17 cellular contexts compared by ENCODE assay signal in the genomic region with DNA sequence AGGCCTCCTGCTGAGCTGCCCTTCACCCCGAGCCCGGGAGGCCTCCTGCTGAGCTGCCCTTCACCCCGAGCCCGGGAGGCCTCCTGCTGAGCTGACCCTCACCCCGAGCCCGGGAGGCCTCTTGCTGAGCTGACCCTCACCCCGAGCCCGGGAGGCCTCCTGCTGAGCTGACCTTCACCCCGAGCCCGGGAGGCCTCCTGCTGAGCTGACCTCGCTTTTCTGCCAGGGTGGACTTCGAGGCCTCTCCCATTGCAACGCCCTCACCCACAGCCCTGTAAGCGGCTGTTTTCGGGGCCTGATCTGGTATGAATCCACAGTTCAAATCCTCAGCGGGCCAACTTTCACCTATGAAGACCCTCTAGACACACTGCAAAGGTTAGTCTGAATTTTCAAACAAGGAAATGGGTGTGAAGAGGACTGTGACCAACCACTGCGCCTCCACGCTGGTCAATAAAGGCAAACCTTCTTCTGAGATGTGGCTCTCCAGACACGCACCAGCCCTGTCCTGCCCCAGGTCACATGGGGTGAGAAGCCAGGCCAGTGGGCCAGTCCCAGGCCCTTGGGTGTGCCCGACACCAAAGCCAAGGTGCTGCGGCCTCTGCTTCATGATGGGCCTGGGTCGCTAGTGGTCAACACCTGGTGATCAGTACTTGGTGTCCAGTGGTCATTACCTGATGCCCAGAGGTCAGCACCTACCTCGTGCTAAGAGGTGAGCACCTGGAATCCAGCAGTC.
"Had no signal": no experiment of that assay in that cellular context is flagged by ENCODE, and none has a peak within 500 bp of the region (broad histone marks: within the 10 kb centered on the region; RNA-seq: fewer than 3 reads in every experiment).

No MANE protein-coding gene starts in this region.

- H3K4me1 ChIP-seq: esophagus squamous epithelium, gastrocnemius medialis, left ventricle myocardium inferior, upper lobe of left lung had no signal

- DNase-seq: activated CD4-positive, alpha-beta T cell treated with anti-CD3 and anti-CD28 coated beads for 1 hour; activated CD4-positive, alpha-beta T cell treated with anti-CD3 and anti-CD28 coated beads, Interleukin-2, amount 50 U/mL, for 1 hour; activated naive CD4-positive, alpha-beta T cell treated with anti-CD3 and anti-CD28 coated beads, Interleukin-2, amount 10 ng/mL, durations not matched to agents 7 days and 5 days; activated T-cell treated with anti-CD3 and anti-CD28 coated beads, Interleukin-2, amount 50 U/mL, for 48 hours; amygdala; effector memory CD8-positive, alpha-beta T cell; esophagus squamous epithelium; gastrocnemius medialis; hippocampal formation; kidney glomerular epithelial cell; left ventricle myocardium inferior; nephron progenitor cell; nucleus accumbens; stimulated activated CD4-positive, alpha-beta T cell treated with anti-CD3 and anti-CD28 coated beads, Interleukin-4, amount 100 ng/mL, for 1 hour; stimulated activated naive CD4-positive, alpha-beta T cell; upper lobe of left lung had no signal

- H3K27ac ChIP-seq: esophagus squamous epithelium, gastrocnemius medialis, left ventricle myocardium inferior, thoracic aorta, upper lobe of left lung had no signal

- H3K36me3 ChIP-seq: esophagus squamous epithelium, gastrocnemius medialis, left ventricle myocardium inferior, thoracic aorta, upper lobe of left lung had no signal

- H3K9me3 ChIP-seq: esophagus squamous epithelium, gastrocnemius medialis, thoracic aorta, upper lobe of left lung had no signal

- H3K27me3 ChIP-seq: gastrocnemius medialis, upper lobe of left lung had no signal

- H3K4me3 ChIP-seq: esophagus squamous epithelium, gastrocnemius medialis, left ventricle myocardium inferior, thoracic aorta, upper lobe of left lung had no signal
